In the genomic region with DNA sequence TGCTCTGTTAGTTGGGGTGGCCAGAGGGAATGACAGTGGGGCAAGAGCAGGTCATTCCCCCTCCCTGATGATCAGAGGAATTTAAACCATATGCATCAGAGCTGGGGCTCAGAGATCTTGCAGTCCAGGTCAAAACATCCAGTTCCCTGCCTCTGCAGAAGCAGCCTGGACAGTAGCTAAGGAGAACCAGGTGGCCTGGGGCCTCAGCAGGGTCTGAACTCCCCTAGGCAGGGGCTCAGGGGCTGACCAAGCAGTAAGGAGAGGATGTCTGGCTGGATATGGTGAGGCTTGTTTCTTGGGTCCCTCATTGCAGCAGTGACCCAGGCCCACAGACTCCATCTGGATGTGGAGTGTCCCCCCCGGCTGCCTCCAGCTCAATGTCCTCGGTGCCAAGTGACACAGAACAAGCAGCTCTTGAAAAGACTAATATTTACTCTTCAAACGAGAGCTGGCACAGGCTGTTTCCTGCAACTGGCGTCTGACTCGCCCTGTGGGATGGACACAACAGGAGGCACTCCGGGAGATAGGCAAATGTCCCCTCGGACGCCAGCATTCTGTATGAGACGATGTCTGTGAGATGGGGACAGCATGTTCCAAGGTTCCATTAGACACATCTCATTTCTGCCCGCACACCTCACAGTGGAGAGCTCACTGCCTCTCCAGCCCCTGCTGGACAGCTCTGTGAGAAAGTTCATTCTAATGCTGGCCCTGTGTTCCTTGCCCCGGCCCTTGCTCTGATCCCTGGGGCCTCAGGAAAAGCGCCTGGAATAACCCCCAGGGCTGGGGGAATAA, we compare ENCODE assay signal across 9 cellular contexts. TPM values are rescaled to one million over a fixed set of nuclear protein-coding genes. Genes with fewer than 3 reads are reported as not detected.
DNase-seq lines count a peak whose midpoint lies in the region; ATAC-seq, FAIRE-seq and TF ChIP-seq lines count a peak whose summit lies in the region.
"Had no signal": no experiment of that assay in that cellular context is flagged by ENCODE, and none has a peak within 500 bp of the region (broad histone marks: within the 10 kb centered on the region; RNA-seq: fewer than 3 reads in every experiment).

No MANE protein-coding gene starts in this region.

- no peak overlapping the region for H3K9ac ChIP-seq in kidney (ENCODE audit: low read length in 2 of 2)
- H3K9ac ChIP-seq: KMS-11 had no signal

- no peaks in the 10 kb centered on the region for H3K27me3 ChIP-seq in upper lobe of right lung

- TF ChIP-seq CTCF in astrocyte of the spinal cord (IDR thresholded peaks at IDR 0.05; ENCODE audit: low read depth, low read length) = peak; percentile 26
- TF ChIP-seq CTCF in kidney (IDR thresholded peaks at IDR 0.05; ENCODE audit: borderline replicate concordance, extremely low read depth, insufficient read depth) = no peak
- TF ChIP-seq CTCF in upper lobe of right lung (IDR thresholded peaks at IDR 0.05) = peak; percentile 35

- in situ Hi-C loops in astrocyte of the spinal cord (cut with HindIII; ENCODE audit: low sequenced_read_pairs) = no loop called here

- DNase-seq in NCI-H1105 treated with DMSO at 0.1 percent for 48 hours (lab: John Stamatoyannopoulos, UW) (peak; percentile 18), astrocyte of the spinal cord (ENCODE audit: low read depth, low spot score) (peak; percentile 9), kidney (peak; percentile 73), upper lobe of right lung (peak; percentile 83), HTR-8/SVneo (ENCODE audit: insufficient read length, low spot score) (no peak)
- DNase-seq: stimulated activated CD8-positive, alpha-beta memory T cell treated with anti-CD3 and anti-CD28 coated beads, Interleukin-4, amount 100 ng/mL, for 48 hours had no signal

- H3K4me1 ChIP-seq in kidney (ENCODE audit: control insufficient read depth in 1 of 2, insufficient read depth in 1 of 2, low read depth in 1 of 2, low read length in 2 of 2) (peaks cover 4 to 6% of the 10 kb centered on the region in 2 donors), upper lobe of right lung (peaks cover 58% of the 10 kb centered on the region)

- H3K36me3 ChIP-seq in kidney (ENCODE audit: control insufficient read depth in 1 of 2, insufficient read depth in 2 of 2, low read length in 2 of 2) (no peaks in the 10 kb centered on the region), upper lobe of right lung (no peaks in the 10 kb centered on the region)

- H3K4me3 ChIP-seq in astrocyte of the spinal cord (ENCODE audit: low read depth, low read length) (no peak overlapping the region), kidney (ENCODE audit: low read length in 2 of 2) (no peak overlapping the region), upper lobe of right lung (no peak overlapping the region)

- H3K9me3 ChIP-seq in kidney (ENCODE audit: control insufficient read depth in 1 of 2, low read length in 2 of 2) (no peaks in the 10 kb centered on the region), upper lobe of right lung (no peaks in the 10 kb centered on the region)

- FAIRE-seq in kidney (lab: Jason Lieb, UNC) (no peak), HTR-8/SVneo (lab: Jason Lieb, UNC) (no peak)

- H3K27ac ChIP-seq in kidney (ENCODE audit: low read depth in 2 of 2, low read length in 2 of 2) (no peak overlapping the region), upper lobe of right lung (peak overlapping the region; percentile 85)
- H3K27ac ChIP-seq: KMS-11 had no signal

- ATAC-seq in upper lobe of right lung = peak; percentile 82
- ATAC-seq in GM18858 (IDR thresholded peaks at IDR 0.05; ENCODE audit: unreplicated experiment) = no peak
- no peak for ATAC-seq in HG02642 (IDR thresholded peaks at IDR 0.05; ENCODE audit: poor library complexity, unreplicated experiment)

- intact Hi-C loops in kidney (cut with DNase I) (loop anchor here (10.0 kb wide), 1 partner anchor 320 kb away; no protein-coding TSS in a partner anchor), upper lobe of right lung (cut with DNase I) (loop anchor here (5.0 kb wide), 1 partner anchor 42 kb away; a partner anchor contains a TSS)

RNA-seq across cellular contexts. Expression of a gene that starts 37.1 kb away (rescaled TPM):
- total RNA-seq in kidney (43.6 TPM), upper lobe of right lung (48.6 TPM)
- 32.8 TPM for polyA plus RNA-seq in kidney (ENCODE audit: insufficient read depth, low read depth, low replicate concordance)

RNA-seq across cellular contexts. Expression of a gene that starts 42.2 kb away (rescaled TPM):
- total RNA-seq in kidney (4.9 TPM), upper lobe of right lung (184 TPM)
- polyA plus RNA-seq in kidney (ENCODE audit: insufficient read depth, low read depth, low replicate concordance) = 5.3 TPM

RNA-seq across cellular contexts. Expression of a gene that starts 46.0 kb away (rescaled TPM):
- 18.8 TPM for total RNA-seq in kidney
- polyA plus RNA-seq in kidney (ENCODE audit: insufficient read depth, low read depth, low replicate concordance) = 42.4 TPM
- 22.0 TPM for total RNA-seq in upper lobe of right lung

RNA-seq across cellular contexts. Expression of a gene that starts 55.8 kb away (rescaled TPM):
- 81.1 TPM for total RNA-seq in kidney
- polyA plus RNA-seq in kidney (ENCODE audit: insufficient read depth, low read depth, low replicate concordance) = 9.2 TPM
- total RNA-seq in upper lobe of right lung = 92.1 TPM

Comparison
In these comparisons a context has a peak if more than half of its experiments do, and no peak if none do; other contexts are left out.
1. RNA of a gene that starts 42.2 kb away (total RNA-seq): 184 TPM in upper lobe of right lung (single experiment); 4.9 TPM in kidney (single experiment); every median in the first group is over 10 times any median in the second.